Comparison of ENCODE assay signal across 1 cellular context in the genomic region with DNA sequence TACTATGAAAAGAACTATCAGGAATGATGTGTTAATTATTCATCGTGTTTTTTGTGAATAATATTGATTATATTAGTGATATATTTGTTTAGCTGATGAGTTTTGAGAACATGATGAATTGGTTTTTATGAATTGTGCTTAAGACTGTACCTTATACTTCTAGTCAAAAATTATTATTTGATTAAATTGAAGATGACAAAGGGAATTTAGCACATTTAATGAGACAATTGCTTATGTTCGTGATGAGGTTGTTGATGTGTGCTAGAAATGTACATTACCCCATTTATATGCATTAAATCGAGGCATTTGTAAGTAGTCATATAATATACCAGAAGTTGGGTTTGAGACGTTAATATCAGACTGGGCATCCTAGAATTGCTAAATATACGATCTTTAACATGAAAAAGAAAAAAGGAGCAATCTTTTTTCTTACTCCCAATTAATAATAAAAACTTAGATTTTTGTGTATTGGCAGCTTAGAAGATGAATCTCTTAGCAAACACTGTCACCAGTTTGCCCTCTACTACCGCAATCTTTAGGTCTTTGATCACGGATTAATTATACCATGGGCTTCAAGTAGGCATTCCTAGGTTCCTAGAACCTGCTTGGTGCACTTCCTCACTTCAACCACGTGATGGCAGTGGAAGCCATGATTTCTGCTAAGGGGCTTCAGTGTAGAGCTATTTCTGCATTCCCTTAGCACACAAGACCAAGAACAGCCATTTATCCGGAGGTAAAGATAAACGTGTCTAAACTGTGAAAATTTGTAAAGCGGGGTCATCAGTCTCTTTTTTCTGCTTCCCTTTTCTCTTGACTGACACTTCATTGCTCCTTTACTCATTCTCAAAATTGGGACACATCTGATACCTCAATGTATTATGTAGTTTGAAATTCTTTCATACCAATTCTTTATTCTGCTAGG.
A peak's percentile ranks its signal among the peaks of the same experiment; 100 is the strongest.
TF ChIP-seq lines count a peak whose summit lies in the region.

No MANE protein-coding gene starts in this region.

TF ChIP-seq in K562, 482 proteins besides CTCF, POLR2A, EP300 and RAD21 (continued from another document):
- TF ChIP-seq KAT7 (CRISPR knock-in tag; IDR thresholded peaks at IDR 0.05; ENCODE audit: borderline replicate concordance) (peak; percentile 48; the same call in 1 of the 2 replicates), NR2C1 (IDR thresholded peaks at IDR 0.05) (peak; percentile 18; the same call in 1 of the 2 replicates), NR2C1 (tag; IDR thresholded peaks at IDR 0.05) (no peak), CBFA2T2 (conservative IDR thresholded peaks at IDR 0.05) (peak; percentile 49), GATAD2B (IDR thresholded peaks at IDR 0.05; ENCODE audit: borderline replicate concordance) (peak; percentile 52), NFIC (IDR thresholded peaks at IDR 0.05) (no peak), DPF2 (IDR thresholded peaks at IDR 0.05) (peak; percentile 57), TOE1 (IDR thresholded peaks at IDR 0.05; ENCODE audit: borderline replicate concordance) (peak; percentile 96), TOE1 (CRISPR knock-in tag; IDR thresholded peaks at IDR 0.05; ENCODE audit: borderline replicate concordance, low read depth) (no peak), TEAD1 (CRISPR knock-in tag; IDR thresholded peaks at IDR 0.05) (peak; percentile 68 to 93; a peak in 3 of 4 replicates), SMAD2 (IDR thresholded peaks at IDR 0.05; ENCODE audit: low read depth, low read length) (no peak), RB1 (IDR thresholded peaks at IDR 0.05; ENCODE audit: low read depth) (peak; percentile 65; the same call in 1 of the 2 replicates), ATF7 (IDR thresholded peaks at IDR 0.05) (peak; percentile 20; the same call in 1 of the 2 replicates)
- TF ChIP-seq, protein P1, sequence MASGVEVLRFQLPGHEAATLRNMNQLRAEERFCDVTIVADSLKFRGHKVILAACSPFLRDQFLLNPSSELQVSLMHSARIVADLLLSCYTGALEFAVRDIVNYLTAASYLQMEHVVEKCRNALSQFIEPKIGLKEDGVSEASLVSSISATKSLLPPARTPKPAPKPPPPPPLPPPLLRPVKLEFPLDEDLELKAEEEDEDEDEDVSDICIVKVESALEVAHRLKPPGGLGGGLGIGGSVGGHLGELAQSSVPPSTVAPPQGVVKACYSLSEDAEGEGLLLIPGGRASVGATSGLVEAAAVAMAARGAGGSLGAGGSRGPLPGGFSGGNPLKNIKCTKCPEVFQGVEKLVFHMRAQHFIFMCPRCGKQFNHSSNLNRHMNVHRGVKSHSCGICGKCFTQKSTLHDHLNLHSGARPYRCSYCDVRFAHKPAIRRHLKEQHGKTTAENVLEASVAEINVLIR (CRISPR knock-in tag; IDR thresholded peaks at IDR 0.05), result no peak
- TF ChIP-seq, protein P2, sequence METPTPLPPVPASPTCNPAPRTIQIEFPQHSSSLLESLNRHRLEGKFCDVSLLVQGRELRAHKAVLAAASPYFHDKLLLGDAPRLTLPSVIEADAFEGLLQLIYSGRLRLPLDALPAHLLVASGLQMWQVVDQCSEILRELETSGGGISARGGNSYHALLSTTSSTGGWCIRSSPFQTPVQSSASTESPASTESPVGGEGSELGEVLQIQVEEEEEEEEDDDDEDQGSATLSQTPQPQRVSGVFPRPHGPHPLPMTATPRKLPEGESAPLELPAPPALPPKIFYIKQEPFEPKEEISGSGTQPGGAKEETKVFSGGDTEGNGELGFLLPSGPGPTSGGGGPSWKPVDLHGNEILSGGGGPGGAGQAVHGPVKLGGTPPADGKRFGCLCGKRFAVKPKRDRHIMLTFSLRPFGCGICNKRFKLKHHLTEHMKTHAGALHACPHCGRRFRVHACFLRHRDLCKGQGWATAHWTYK (CRISPR knock-in tag; IDR thresholded peaks at IDR 0.05), result 0 out of 2 replicates have a peak, but pooled peaks have one; percentile 26
- TF ChIP-seq, protein P3, sequence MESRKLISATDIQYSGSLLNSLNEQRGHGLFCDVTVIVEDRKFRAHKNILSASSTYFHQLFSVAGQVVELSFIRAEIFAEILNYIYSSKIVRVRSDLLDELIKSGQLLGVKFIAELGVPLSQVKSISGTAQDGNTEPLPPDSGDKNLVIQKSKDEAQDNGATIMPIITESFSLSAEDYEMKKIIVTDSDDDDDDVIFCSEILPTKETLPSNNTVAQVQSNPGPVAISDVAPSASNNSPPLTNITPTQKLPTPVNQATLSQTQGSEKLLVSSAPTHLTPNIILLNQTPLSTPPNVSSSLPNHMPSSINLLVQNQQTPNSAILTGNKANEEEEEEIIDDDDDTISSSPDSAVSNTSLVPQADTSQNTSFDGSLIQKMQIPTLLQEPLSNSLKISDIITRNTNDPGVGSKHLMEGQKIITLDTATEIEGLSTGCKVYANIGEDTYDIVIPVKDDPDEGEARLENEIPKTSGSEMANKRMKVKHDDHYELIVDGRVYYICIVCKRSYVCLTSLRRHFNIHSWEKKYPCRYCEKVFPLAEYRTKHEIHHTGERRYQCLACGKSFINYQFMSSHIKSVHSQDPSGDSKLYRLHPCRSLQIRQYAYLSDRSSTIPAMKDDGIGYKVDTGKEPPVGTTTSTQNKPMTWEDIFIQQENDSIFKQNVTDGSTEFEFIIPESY (CRISPR knock-in tag; IDR thresholded peaks at IDR 0.05), result peak; percentile 28
TF ChIP-seq in K562: peak in this region for 78.
